Comparison of ENCODE assay signal across 8 cellular contexts in the genomic region with DNA sequence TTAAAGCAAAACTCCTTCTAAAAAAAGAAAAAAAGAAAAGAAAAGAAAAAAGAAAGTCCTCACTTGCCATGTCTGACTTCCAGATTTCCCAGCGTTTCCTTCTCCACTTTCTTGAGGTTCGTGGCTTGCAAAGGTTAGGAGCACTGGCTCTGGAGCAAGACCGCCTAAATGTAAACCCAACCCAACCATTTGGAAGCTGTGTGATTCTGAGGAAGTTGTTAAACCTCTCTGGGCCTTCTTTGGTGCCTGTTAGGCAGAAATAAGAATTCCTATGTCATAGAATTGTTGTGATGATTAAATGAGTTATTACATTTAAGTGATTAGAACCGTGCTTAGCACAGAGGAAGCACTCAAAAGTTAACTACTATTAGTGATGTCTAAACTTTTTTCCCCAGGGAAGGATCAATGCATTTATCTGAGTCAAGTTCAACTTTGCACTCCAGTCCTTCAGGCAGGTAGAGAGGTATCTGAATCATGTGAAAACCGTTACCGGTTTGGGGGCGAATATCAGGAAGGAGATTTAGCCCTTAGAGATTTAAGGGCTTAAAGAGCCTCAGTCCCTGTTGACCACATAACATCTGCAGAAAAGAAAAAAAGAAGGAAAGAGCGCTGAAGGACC.
DNase-seq lines count a peak whose midpoint lies in the region; ATAC-seq and TF ChIP-seq lines count a peak whose summit lies in the region.

No MANE protein-coding gene starts in this region.

- no peak for DNase-seq in effector memory CD8-positive, alpha-beta T cell
- DNase-seq in sciatic nerve (ENCODE audit: low spot score) (no peak), HCEC 1CT (no peak), MG63 (no peak)

- ATAC-seq in GM18505 (IDR thresholded peaks at IDR 0.05; ENCODE audit: unreplicated experiment), result peak; percentile 11
- peak; percentile 16 for ATAC-seq in HG02852 (IDR thresholded peaks at IDR 0.05; ENCODE audit: unreplicated experiment)
- no peak for ATAC-seq in effector memory CD8-positive, alpha-beta T cell (replicated peaks)
- ATAC-seq in sciatic nerve, result peak; percentile 5
- no peak for ATAC-seq in HG03457 (IDR thresholded peaks at IDR 0.05; ENCODE audit: unreplicated experiment)
- no peak for ATAC-seq in GM19328 (IDR thresholded peaks at IDR 0.05; ENCODE audit: unreplicated experiment)

- H3K27me3 Mint-ChIP-seq in effector memory CD8-positive, alpha-beta T cell, result peaks cover 43 to 56% of the 10 kb centered on the region in 2 donors

- H3K36me3 Mint-ChIP-seq in effector memory CD8-positive, alpha-beta T cell (ENCODE audit: insufficient read depth), result no peaks in the 10 kb centered on the region

- no peaks in the 10 kb centered on the region for H3K9me3 ChIP-seq in MG63

- H3K4me3 ChIP-seq in MG63, result no peak overlapping the region

- intact Hi-C loops in sciatic nerve (cut with DNase I), result no loop called here

- H3K4me1 Mint-ChIP-seq in effector memory CD8-positive, alpha-beta T cell (ENCODE audit: low read depth in 2 of 2), result peaks cover 0 to 3% of the 10 kb centered on the region in 2 donors

- no peaks in the 10 kb centered on the region for H3K9me3 Mint-ChIP-seq in effector memory CD8-positive, alpha-beta T cell

- H3K36me3 ChIP-seq in MG63, result no peaks in the 10 kb centered on the region

- no peaks in the 10 kb centered on the region for H3K27me3 ChIP-seq in MG63

- H3K27ac Mint-ChIP-seq in effector memory CD8-positive, alpha-beta T cell, result no peak overlapping the region

- H3K4me3 Mint-ChIP-seq in effector memory CD8-positive, alpha-beta T cell, result peak overlapping the region; percentile 39 to 65

- no peak for TF ChIP-seq POLR2A in GM18505 (IDR thresholded peaks at IDR 0.05; ENCODE audit: borderline replicate concordance, extremely low read depth, insufficient read depth, insufficient read length)

Comparison
In these comparisons a context has a peak if more than half of its experiments do, and no peak if none do; other contexts are left out.
1. ATAC-seq: peak in GM18505 (single experiment), HG02852 (single experiment) and sciatic nerve (single experiment); none in effector memory CD8-positive, alpha-beta T cell (single experiment), HG03457 (single experiment) and GM19328 (single experiment).